ENCODE assay signal across 1 cellular context in the genomic region with DNA sequence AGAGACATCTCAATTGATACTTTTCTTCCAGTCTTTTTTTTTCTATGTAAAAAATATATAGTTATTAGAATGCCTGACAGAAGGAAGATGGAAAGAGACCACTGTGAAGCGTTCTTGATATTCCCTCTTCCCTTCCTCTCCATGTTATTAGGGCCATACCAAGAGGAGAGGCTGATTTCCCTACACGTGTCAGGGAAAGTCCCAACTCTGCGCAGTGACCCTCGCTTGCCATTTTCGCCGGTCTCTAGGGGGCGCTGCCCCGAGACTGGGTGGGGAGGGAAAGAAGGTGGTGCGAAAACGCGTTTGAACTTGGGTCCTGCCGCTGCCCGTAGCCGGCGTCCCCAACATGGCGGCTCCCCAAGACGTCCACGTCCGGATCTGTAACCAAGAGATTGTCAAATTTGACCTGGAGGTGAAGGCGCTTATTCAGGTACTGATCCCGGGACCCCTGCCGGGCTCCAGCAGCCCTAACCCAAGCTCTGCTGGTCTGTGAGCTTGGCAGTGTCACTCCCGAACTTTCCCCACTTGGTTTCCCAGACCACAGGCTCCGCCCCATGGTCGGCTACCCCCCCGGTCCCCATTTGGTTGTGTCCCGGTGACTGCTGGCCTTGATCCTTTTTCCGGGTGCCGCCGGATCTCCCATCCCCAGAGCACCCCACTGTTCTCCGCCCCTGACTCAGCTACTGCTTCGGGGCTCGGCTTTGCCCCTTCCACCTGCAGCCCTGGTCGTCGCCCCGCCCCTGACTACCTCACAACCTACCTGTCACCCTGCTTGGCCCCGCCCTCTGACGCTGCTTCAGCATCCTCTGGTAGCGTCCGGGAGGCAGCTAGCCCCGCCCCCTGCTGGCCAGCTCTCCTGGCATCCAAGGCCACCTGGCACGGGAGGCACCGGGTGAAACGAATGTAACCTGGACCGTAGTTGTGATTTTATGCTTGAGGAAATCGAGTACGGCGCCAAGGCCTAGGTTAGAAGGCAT.
TF ChIP-seq lines count a peak whose summit lies in the region.

A gene with protein sequence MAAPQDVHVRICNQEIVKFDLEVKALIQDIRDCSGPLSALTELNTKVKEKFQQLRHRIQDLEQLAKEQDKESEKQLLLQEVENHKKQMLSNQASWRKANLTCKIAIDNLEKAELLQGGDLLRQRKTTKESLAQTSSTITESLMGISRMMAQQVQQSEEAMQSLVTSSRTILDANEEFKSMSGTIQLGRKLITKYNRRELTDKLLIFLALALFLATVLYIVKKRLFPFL (plus strand): TSS at position 332 of the 977 bp plus-strand sequence. CDS start 15 bp downstream, at position 347.

TF ChIP-seq in HEK293, 187 proteins besides CTCF, POLR2A, EP300 and RAD21 (continued from another document and continues in another):
- TF ChIP-seq ZFP69B (tag by site-specific recombination; IDR thresholded peaks at IDR 0.05) (peak; percentile 75), ZNF558 (tag by site-specific recombination; IDR thresholded peaks at IDR 0.05) (peak; percentile 62; the same call in 1 of the 2 replicates), ZNF223 (tag by site-specific recombination; IDR thresholded peaks at IDR 0.05) (no peak), BCL11A (tag by site-specific recombination; IDR thresholded peaks at IDR 0.05; ENCODE audit: low read depth) (no peak), ZBTB20 (tag by site-specific recombination; IDR thresholded peaks at IDR 0.05) (peak; percentile 56; the same call in 1 of the 2 replicates), ZNF416 (tag by site-specific recombination; IDR thresholded peaks at IDR 0.05) (no peak), ZNF354C (tag by site-specific recombination; IDR thresholded peaks at IDR 0.05; ENCODE audit: borderline replicate concordance, low read depth) (no peak), ZNF266 (tag by site-specific recombination; IDR thresholded peaks at IDR 0.05; ENCODE audit: low read depth) (no peak), ZNF433 (tag by site-specific recombination; IDR thresholded peaks at IDR 0.05; ENCODE audit: low read depth) (no peak), KLF16 (tag by site-specific recombination; IDR thresholded peaks at IDR 0.05) (peak; percentile 14), HOXA7 (CRISPR knock-in tag; IDR thresholded peaks at IDR 0.05; ENCODE audit: borderline replicate concordance) (no peak), ZNF114 (tag by site-specific recombination; IDR thresholded peaks at IDR 0.05) (no peak), RBAK (tag by site-specific recombination; IDR thresholded peaks at IDR 0.05) (no peak), ZFHX2 (tag by site-specific recombination; conservative IDR thresholded peaks at IDR 0.05) (peak; percentile 25; the same call in 1 of the 2 replicates), ZNF510 (tag by site-specific recombination; IDR thresholded peaks at IDR 0.05; ENCODE audit: insufficient replicate concordance) (no peak), ZNF664 (tag by site-specific recombination; IDR thresholded peaks at IDR 0.05) (peak; percentile 43; the same call in 1 of the 2 replicates), ZNF248 (tag by site-specific recombination; IDR thresholded peaks at IDR 0.05) (no peak), ZNF768 (tag by site-specific recombination; IDR thresholded peaks at IDR 0.05) (no peak), OSR2 (tag by site-specific recombination; IDR thresholded peaks at IDR 0.05) (no peak), HOXD13 (CRISPR knock-in tag; IDR thresholded peaks at IDR 0.05; ENCODE audit: borderline replicate concordance) (no peak), MYNN (tag by site-specific recombination; IDR thresholded peaks at IDR 0.05; ENCODE audit: borderline replicate concordance) (no peak), HOXC10 (CRISPR knock-in tag; IDR thresholded peaks at IDR 0.05) (no peak), ZNF350 (tag by site-specific recombination; IDR thresholded peaks at IDR 0.05) (no peak)
- TF ChIP-seq, protein P1, sequence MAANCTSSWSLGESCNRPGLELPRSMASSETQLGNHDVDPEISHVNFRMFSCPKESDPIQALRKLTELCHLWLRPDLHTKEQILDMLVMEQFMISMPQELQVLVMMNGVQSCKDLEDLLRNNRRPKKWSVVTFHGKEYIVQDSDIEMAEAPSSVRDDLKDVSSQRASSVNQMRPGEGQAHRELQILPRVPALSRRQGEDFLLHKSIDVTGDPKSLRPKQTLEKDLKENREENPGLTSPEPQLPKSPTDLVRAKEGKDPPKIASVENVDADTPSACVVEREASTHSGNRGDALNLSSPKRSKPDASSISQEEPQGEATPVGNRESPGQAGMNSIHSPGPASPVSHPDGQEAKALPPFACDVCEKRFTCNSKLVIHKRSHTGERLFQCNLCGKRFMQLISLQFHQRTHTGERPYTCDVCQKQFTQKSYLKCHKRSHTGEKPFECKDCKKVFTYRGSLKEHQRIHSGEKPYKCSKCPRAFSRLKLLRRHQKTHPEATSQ (tag by site-specific recombination; IDR thresholded peaks at IDR 0.05), result peak; percentile 67
- TF ChIP-seq, protein P2, sequence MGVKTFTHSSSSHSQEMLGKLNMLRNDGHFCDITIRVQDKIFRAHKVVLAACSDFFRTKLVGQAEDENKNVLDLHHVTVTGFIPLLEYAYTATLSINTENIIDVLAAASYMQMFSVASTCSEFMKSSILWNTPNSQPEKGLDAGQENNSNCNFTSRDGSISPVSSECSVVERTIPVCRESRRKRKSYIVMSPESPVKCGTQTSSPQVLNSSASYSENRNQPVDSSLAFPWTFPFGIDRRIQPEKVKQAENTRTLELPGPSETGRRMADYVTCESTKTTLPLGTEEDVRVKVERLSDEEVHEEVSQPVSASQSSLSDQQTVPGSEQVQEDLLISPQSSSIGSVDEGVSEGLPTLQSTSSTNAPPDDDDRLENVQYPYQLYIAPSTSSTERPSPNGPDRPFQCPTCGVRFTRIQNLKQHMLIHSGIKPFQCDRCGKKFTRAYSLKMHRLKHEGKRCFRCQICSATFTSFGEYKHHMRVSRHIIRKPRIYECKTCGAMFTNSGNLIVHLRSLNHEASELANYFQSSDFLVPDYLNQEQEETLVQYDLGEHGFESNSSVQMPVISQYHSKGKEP (tag by site-specific recombination; IDR thresholded peaks at IDR 0.05), result peak; percentile 45; the same call in 1 of the 2 replicates
- TF ChIP-seq, protein P3, sequence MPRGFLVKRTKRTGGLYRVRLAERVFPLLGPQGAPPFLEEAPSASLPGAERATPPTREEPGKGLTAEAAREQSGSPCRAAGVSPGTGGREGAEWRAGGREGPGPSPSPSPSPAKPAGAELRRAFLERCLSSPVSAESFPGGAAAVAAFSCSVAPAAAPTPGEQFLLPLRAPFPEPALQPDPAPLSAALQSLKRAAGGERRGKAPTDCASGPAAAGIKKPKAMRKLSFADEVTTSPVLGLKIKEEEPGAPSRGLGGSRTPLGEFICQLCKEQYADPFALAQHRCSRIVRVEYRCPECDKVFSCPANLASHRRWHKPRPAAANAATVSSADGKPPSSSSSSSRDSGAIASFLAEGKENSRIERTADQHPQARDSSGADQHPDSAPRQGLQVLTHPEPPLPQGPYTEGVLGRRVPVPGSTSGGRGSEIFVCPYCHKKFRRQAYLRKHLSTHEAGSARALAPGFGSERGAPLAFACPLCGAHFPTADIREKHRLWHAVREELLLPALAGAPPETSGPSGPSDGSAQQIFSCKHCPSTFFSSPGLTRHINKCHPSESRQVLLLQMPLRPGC (tag by site-specific recombination; IDR thresholded peaks at IDR 0.05), result peak; percentile 71; the same call in 1 of the 2 replicates
- TF ChIP-seq, protein P4, sequence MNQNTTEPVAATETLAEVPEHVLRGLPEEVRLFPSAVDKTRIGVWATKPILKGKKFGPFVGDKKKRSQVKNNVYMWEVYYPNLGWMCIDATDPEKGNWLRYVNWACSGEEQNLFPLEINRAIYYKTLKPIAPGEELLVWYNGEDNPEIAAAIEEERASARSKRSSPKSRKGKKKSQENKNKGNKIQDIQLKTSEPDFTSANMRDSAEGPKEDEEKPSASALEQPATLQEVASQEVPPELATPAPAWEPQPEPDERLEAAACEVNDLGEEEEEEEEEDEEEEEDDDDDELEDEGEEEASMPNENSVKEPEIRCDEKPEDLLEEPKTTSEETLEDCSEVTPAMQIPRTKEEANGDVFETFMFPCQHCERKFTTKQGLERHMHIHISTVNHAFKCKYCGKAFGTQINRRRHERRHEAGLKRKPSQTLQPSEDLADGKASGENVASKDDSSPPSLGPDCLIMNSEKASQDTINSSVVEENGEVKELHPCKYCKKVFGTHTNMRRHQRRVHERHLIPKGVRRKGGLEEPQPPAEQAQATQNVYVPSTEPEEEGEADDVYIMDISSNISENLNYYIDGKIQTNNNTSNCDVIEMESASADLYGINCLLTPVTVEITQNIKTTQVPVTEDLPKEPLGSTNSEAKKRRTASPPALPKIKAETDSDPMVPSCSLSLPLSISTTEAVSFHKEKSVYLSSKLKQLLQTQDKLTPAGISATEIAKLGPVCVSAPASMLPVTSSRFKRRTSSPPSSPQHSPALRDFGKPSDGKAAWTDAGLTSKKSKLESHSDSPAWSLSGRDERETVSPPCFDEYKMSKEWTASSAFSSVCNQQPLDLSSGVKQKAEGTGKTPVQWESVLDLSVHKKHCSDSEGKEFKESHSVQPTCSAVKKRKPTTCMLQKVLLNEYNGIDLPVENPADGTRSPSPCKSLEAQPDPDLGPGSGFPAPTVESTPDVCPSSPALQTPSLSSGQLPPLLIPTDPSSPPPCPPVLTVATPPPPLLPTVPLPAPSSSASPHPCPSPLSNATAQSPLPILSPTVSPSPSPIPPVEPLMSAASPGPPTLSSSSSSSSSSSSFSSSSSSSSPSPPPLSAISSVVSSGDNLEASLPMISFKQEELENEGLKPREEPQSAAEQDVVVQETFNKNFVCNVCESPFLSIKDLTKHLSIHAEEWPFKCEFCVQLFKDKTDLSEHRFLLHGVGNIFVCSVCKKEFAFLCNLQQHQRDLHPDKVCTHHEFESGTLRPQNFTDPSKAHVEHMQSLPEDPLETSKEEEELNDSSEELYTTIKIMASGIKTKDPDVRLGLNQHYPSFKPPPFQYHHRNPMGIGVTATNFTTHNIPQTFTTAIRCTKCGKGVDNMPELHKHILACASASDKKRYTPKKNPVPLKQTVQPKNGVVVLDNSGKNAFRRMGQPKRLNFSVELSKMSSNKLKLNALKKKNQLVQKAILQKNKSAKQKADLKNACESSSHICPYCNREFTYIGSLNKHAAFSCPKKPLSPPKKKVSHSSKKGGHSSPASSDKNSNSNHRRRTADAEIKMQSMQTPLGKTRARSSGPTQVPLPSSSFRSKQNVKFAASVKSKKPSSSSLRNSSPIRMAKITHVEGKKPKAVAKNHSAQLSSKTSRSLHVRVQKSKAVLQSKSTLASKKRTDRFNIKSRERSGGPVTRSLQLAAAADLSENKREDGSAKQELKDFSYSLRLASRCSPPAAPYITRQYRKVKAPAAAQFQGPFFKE (tag by site-specific recombination; IDR thresholded peaks at IDR 0.05; ENCODE audit: borderline replicate concordance), result no peak
- TF ChIP-seq, protein P5, sequence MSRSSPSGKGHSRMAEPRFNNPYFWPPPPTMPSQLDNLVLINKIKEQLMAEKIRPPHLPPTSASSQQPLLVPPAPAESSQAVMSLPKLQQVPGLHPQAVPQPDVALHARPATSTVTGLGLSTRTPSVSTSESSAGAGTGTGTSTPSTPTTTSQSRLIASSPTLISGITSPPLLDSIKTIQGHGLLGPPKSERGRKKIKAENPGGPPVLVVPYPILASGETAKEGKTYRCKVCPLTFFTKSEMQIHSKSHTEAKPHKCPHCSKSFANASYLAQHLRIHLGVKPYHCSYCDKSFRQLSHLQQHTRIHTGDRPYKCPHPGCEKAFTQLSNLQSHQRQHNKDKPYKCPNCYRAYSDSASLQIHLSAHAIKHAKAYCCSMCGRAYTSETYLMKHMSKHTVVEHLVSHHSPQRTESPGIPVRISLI (tag by site-specific recombination; IDR thresholded peaks at IDR 0.05), result peak; percentile 63; the same call in 1 of the 2 replicates
- TF ChIP-seq, protein P6, sequence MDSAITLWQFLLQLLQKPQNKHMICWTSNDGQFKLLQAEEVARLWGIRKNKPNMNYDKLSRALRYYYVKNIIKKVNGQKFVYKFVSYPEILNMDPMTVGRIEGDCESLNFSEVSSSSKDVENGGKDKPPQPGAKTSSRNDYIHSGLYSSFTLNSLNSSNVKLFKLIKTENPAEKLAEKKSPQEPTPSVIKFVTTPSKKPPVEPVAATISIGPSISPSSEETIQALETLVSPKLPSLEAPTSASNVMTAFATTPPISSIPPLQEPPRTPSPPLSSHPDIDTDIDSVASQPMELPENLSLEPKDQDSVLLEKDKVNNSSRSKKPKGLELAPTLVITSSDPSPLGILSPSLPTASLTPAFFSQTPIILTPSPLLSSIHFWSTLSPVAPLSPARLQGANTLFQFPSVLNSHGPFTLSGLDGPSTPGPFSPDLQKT (IDR thresholded peaks at IDR 0.05; ENCODE audit: borderline replicate concordance, low read depth, low read length), result no peak
- TF ChIP-seq, protein P7, sequence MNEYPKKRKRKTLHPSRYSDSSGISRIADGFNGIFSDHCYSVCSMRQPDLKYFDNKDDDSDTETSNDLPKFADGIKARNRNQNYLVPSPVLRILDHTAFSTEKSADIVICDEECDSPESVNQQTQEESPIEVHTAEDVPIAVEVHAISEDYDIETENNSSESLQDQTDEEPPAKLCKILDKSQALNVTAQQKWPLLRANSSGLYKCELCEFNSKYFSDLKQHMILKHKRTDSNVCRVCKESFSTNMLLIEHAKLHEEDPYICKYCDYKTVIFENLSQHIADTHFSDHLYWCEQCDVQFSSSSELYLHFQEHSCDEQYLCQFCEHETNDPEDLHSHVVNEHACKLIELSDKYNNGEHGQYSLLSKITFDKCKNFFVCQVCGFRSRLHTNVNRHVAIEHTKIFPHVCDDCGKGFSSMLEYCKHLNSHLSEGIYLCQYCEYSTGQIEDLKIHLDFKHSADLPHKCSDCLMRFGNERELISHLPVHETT (tag by site-specific recombination; IDR thresholded peaks at IDR 0.05), result peak; percentile 63; the same call in 1 of the 2 replicates
- TF ChIP-seq, protein P8, sequence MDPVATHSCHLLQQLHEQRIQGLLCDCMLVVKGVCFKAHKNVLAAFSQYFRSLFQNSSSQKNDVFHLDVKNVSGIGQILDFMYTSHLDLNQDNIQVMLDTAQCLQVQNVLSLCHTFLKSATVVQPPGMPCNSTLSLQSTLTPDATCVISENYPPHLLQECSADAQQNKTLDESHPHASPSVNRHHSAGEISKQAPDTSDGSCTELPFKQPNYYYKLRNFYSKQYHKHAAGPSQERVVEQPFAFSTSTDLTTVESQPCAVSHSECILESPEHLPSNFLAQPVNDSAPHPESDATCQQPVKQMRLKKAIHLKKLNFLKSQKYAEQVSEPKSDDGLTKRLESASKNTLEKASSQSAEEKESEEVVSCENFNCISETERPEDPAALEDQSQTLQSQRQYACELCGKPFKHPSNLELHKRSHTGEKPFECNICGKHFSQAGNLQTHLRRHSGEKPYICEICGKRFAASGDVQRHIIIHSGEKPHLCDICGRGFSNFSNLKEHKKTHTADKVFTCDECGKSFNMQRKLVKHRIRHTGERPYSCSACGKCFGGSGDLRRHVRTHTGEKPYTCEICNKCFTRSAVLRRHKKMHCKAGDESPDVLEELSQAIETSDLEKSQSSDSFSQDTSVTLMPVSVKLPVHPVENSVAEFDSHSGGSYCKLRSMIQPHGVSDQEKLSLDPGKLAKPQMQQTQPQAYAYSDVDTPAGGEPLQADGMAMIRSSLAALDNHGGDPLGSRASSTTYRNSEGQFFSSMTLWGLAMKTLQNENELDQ (tag by site-specific recombination; IDR thresholded peaks at IDR 0.05; ENCODE audit: low read depth), result no peak
